In the genomic region with DNA sequence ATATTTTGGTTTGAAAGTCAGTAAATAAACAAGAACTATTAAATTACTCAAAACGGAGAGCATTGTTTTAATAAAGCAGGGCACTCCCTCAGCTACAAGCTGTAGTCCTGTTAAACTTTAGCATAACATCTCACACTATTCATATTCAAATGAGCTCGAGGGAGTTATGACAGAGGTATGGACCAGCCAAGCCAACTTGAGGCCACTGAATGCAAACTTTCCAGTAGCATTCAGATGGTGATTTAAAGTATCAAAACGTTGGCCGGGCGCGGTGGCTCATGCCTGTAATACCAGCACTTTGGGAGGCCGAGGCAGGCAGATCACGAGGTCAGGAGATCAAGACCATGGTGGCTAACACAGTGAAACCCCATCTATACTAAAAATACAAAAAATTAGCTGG, we compare ENCODE assay signal across 9 cellular contexts.
"Had no signal": no experiment of that assay in that cellular context is flagged by ENCODE, and none has a peak within 500 bp of the region (broad histone marks: within the 10 kb centered on the region; RNA-seq: fewer than 3 reads in every experiment).

No MANE protein-coding gene starts in this region.

- H3K4me3 ChIP-seq: GM23248 had no signal

- H3K36me3 Mint-ChIP-seq: IgD-negative memory B cell had no signal

- H3K4me1 Mint-ChIP-seq: IgD-negative memory B cell had no signal

- H3K27ac ChIP-seq: GM23248, KMS-11 had no signal

- H3K27ac Mint-ChIP-seq: HFFc6, IgD-negative memory B cell had no signal

- H3K4me3 Mint-ChIP-seq: H9, HFFc6, IgD-negative memory B cell had no signal

- H3K9me3 Mint-ChIP-seq: H9 had no signal

- H3K27me3 Mint-ChIP-seq: IgD-negative memory B cell had no signal

- DNase-seq: GM23248, H9, HFFc6, Karpas-422, KBM-7 had no signal

- ATAC-seq: HCT116, HepG2 had no signal

- H3K9ac ChIP-seq: GM23248, KMS-11 had no signal
